Comparison of ENCODE assay signal across 21 cellular contexts in the genomic region with DNA sequence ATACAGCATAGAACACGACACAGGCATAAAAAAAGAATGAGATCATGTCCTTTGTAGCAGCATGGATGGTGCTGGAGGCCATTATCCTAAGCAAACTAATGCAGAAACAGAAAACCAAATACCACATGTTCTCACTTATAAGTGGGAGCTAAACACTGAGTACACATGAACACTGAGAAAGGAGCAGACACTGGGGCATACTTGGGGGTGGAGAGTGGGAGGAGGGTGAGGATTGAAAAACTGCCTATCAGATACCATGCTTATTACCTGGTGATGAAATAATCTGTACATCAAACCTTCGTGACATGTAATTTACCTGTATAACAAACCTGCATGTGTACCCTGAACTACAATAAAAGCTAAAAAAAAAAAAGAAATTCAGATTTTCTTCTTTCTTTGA.
"Had no signal": no experiment of that assay in that cellular context is flagged by ENCODE, and none has a peak within 500 bp of the region (broad histone marks: within the 10 kb centered on the region; RNA-seq: fewer than 3 reads in every experiment).

No MANE protein-coding gene starts in this region.

- H3K4me3 Mint-ChIP-seq: dendritic cell treated with granulocyte-macrophage colony-stimulating factor and Interleukin-4, amounts not matched to agents 40 ng/mL and 50 ng/mL, for 4 days; endodermal cell; naive thymus-derived CD4-positive, alpha-beta T cell; nephron; neural progenitor cell; stimulated activated naive B cell treated with anti-CD40 and anti-IgM and Interleukin-4, amounts not matched to agents 10 μg/mL and 1 μg/mL and 100 μg/mL, for 72 hours; stimulated activated naive CD8-positive, alpha-beta T cell treated with anti-CD3 and anti-CD28 coated beads, Interleukin-15, Interleukin-2, amounts not matched to agents 100 ng/mL and 50 ng/mL, for 24 hours had no signal

- H3K36me3 Mint-ChIP-seq: neural progenitor cell; stimulated activated naive B cell treated with anti-CD40 and anti-IgM and Interleukin-4, amounts not matched to agents 10 μg/mL and 1 μg/mL and 100 μg/mL, for 72 hours had no signal

- H3K27ac Mint-ChIP-seq: dendritic cell treated with granulocyte-macrophage colony-stimulating factor and Interleukin-4, amounts not matched to agents 40 ng/mL and 50 ng/mL, for 4 days; endodermal cell; naive thymus-derived CD4-positive, alpha-beta T cell; neural progenitor cell; progenitor cell of endocrine pancreas; stimulated activated naive B cell treated with anti-CD40 and anti-IgM and Interleukin-4, amounts not matched to agents 10 μg/mL and 1 μg/mL and 100 μg/mL, for 72 hours; stimulated activated naive CD8-positive, alpha-beta T cell treated with anti-CD3 and anti-CD28 coated beads, Interleukin-15, Interleukin-2, amounts not matched to agents 100 ng/mL and 50 ng/mL, for 24 hours had no signal

- H3K9me3 Mint-ChIP-seq: endodermal cell; neural progenitor cell; stimulated activated naive CD8-positive, alpha-beta T cell treated with anti-CD3 and anti-CD28 coated beads, Interleukin-15, Interleukin-2, amounts not matched to agents 100 ng/mL and 50 ng/mL, for 24 hours had no signal

- H3K27me3 Mint-ChIP-seq: dendritic cell treated with granulocyte-macrophage colony-stimulating factor and Interleukin-4, amounts not matched to agents 40 ng/mL and 50 ng/mL, for 4 days; progenitor cell of endocrine pancreas; stimulated activated naive CD8-positive, alpha-beta T cell treated with anti-CD3 and anti-CD28 coated beads, Interleukin-15, Interleukin-2, amounts not matched to agents 100 ng/mL and 50 ng/mL, for 24 hours had no signal

- DNase-seq: effector CD8-positive, alpha-beta T cell; endodermal cell; foreskin fibroblast; heart right ventricle; hippocampal formation; left cardiac atrium; left lung; mesenchymal stem cell; midbrain; naive thymus-derived CD4-positive, alpha-beta T cell; right lobe of liver; small intestine; stimulated activated CD4-positive, alpha-beta T cell treated with anti-CD3 and anti-CD28 coated beads, Interleukin-15, amount 100 ng/mL, for 24 hours; stimulated activated CD4-positive, alpha-beta T cell treated with anti-CD3 and anti-CD28 coated beads, Interleukin-2, amount 100 ng/mL, for 48 hours; stimulated activated naive B cell treated with anti-CD40 and anti-IgM and Interleukin-4, amounts not matched to agents 10 μg/mL and 1 μg/mL and 100 μg/mL, for 72 hours; upper lobe of left lung had no signal

- H3K4me1 Mint-ChIP-seq: neural progenitor cell; stimulated activated naive B cell treated with anti-CD40 and anti-IgM and Interleukin-4, amounts not matched to agents 10 μg/mL and 1 μg/mL and 100 μg/mL, for 72 hours had no signal
